ENCODE assay signal across 10 cellular contexts in the genomic region with DNA sequence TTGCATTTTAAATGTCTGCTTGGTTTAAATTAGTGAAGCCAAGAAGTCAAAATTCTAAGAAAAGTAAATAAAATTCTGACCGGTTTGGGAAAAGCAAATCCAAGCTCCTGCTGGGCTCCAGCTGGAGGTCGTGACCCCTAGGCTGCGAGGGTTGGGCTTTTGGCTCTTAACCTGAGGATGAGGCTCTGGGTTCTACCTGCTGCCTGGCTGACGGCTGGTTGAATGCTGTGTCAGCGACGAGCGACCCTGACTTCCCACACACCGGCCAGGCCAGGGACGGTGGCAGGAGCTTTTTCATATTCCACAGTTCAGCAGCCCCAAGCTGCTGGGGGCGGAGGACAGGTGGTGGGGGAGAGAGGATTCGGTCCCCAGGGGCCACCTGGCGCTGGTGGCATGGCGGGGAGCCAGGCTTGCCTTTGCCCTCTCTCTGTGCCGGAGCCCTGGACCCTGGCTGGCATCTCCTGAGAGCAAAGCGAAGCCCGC. TPM values are rescaled to one million over a fixed set of nuclear protein-coding genes. Genes with fewer than 3 reads are reported as not detected.
DNase-seq lines count a peak whose midpoint lies in the region; ATAC-seq and TF ChIP-seq lines count a peak whose summit lies in the region.
"Had no signal": no experiment of that assay in that cellular context is flagged by ENCODE, and none has a peak within 500 bp of the region (broad histone marks: within the 10 kb centered on the region; RNA-seq: fewer than 3 reads in every experiment).

No MANE protein-coding gene starts in this region.

- no peak overlapping the region for H4K91ac ChIP-seq in trophoblast cell (ENCODE audit: low read depth, low read length)

- no peak; the same call in 1 of the 2 replicates for ATAC-seq in PC-3
- ATAC-seq: naive thymus-derived CD8-positive, alpha-beta T cell had no signal

- H3K27ac ChIP-seq in PC-3 (ENCODE audit: low read length) (no peak overlapping the region), fibroblast of lung (ENCODE audit: insufficient read depth, low read length) (no peak overlapping the region), trophoblast cell (ENCODE audit: low read depth, low read length) (no peak overlapping the region)

- WGBS in trophoblast cell (ENCODE audit: extremely low coverage, insufficient coverage, insufficient read length), result no CpG with 5 or more reads among the region's 16 CpGs

- no TSS peak for BruUV-seq in PC-3 (replicated peaks; lab: Mats Ljungman, UMichigan)

- no peak overlapping the region for H3K18ac ChIP-seq in trophoblast cell (ENCODE audit: low read length)

- H3K14ac ChIP-seq in trophoblast cell (ENCODE audit: low read length), result no peak overlapping the region

- no peaks in the 10 kb centered on the region for H3K9me2 ChIP-seq in PC-3 (replicated peaks; ENCODE audit: low read length)

- peaks cover 7% of the 10 kb centered on the region for H3K79me1 ChIP-seq in trophoblast cell (ENCODE audit: low read length)

- H2BK12ac ChIP-seq in trophoblast cell (ENCODE audit: low read length), result no peak overlapping the region

- no peak overlapping the region for H3K23ac ChIP-seq in trophoblast cell (ENCODE audit: low read length)

- peak overlapping the region; percentile 75 for H3K4me3 ChIP-seq in PC-3 (ENCODE audit: low read length)
- H3K4me3 ChIP-seq in fibroblast of lung (replicated peaks in 1 of 4; ENCODE audit: control extremely low read depth in 1 of 4, insufficient read depth in 1 of 4, low read depth in 3 of 4, low read length in 4 of 4), result peak overlapping the region in 1 of 4 experiments; percentile 51
- no peak overlapping the region for H3K4me3 ChIP-seq in trophoblast cell (ENCODE audit: low read depth, low read length)

- H2AK5ac ChIP-seq in trophoblast cell (ENCODE audit: low read length), result no peak overlapping the region

- H4K20me1 ChIP-seq in PC-3 (ENCODE audit: low read length) (no peaks in the 10 kb centered on the region), fibroblast of lung (ENCODE audit: control insufficient read depth, extremely low read depth, insufficient read depth, low read length) (no peaks in the 10 kb centered on the region)

- DNase-seq in PC-3, result no peak
- no peak for DNase-seq in fibroblast of lung (ENCODE audit: low read depth in 2 of 2)
- DNase-seq in trophoblast cell, result no peak
- DNase-seq in mesenteric fat pad (ENCODE audit: low spot score), result no peak
- DNase-seq in NCI-H1694 treated with DMSO at 0.1 percent for 48 hours (lab: John Stamatoyannopoulos, UW), result no peak
- DNase-seq in HPDE6-E6E7 (ENCODE audit: extremely low spot score), result no peak
- no peak for DNase-seq in COLO829 (ENCODE audit: low spot score)
- DNase-seq: naive thymus-derived CD8-positive, alpha-beta T cell had no signal

- no peak overlapping the region for H2BK5ac ChIP-seq in trophoblast cell (ENCODE audit: low read depth, low read length, poor library complexity)

- H3K4me2 ChIP-seq in PC-3 (ENCODE audit: low read length), result peak overlapping the region; percentile 84
- H3K4me2 ChIP-seq in fibroblast of lung (ENCODE audit: extremely low read depth, insufficient read depth, low read length), result peak overlapping the region; percentile 9
- peak overlapping the region; percentile 81 for H3K4me2 ChIP-seq in trophoblast cell (ENCODE audit: low read length)

- H4K12ac ChIP-seq in trophoblast cell (ENCODE audit: low read depth, low read length), result no peak overlapping the region

- H3K79me2 ChIP-seq in PC-3 (ENCODE audit: low read length) (no peaks in the 10 kb centered on the region), fibroblast of lung (ENCODE audit: control insufficient read depth, insufficient read depth, low read length) (no peaks in the 10 kb centered on the region), trophoblast cell (ENCODE audit: control insufficient read depth, insufficient read depth, low read length, poor library complexity) (peaks cover 2% of the 10 kb centered on the region)

- intact Hi-C loops in PC-3 (cut with micrococcal nuclease), result no loop called here

- no peak for TF ChIP-seq CTCF in PC-3 (conservative IDR thresholded peaks at IDR 0.05; ENCODE audit: low read depth, low read length)
- TF ChIP-seq CTCF in fibroblast of lung (conservative IDR thresholded peaks at IDR 0.05 in 1 of 2, IDR thresholded peaks at IDR 0.05 in 1 of 2; ENCODE audit: low read depth in 1 of 2, low read length in 2 of 2), result no peak

- no peak overlapping the region for H2BK120ac ChIP-seq in trophoblast cell (ENCODE audit: insufficient read depth, low read length, poor library complexity)

- peak overlapping the region; percentile 73 for H4K8ac ChIP-seq in trophoblast cell (ENCODE audit: low read depth, low read length)

- no peak overlapping the region for H3K4ac ChIP-seq in trophoblast cell (ENCODE audit: low read depth, low read length)

- no peaks in the 10 kb centered on the region for H3K4me1 ChIP-seq in ES-I3 (ENCODE audit: insufficient read depth, low read length)
- H3K4me1 ChIP-seq in PC-3 (ENCODE audit: insufficient read depth, low read length), result peaks cover 31% of the 10 kb centered on the region
- H3K4me1 ChIP-seq in fibroblast of lung (ENCODE audit: control insufficient read depth, extremely low read depth, insufficient read depth, low read length), result no peaks in the 10 kb centered on the region
- H3K4me1 ChIP-seq in trophoblast cell (ENCODE audit: control insufficient read depth in 1 of 2, insufficient read depth in 2 of 2, low read length in 2 of 2), result peaks cover 15 to 17% of the 10 kb centered on the region in 2 experiments

- H3K27me3 ChIP-seq in PC-3 (ENCODE audit: low read length) (no peaks in the 10 kb centered on the region), fibroblast of lung (ENCODE audit: control insufficient read depth, insufficient read depth, low read length) (peaks cover 4% of the 10 kb centered on the region), trophoblast cell (ENCODE audit: insufficient read depth, low read length) (peaks cover 12% of the 10 kb centered on the region)

- POLR2A ChIA-PET in PC-3 (lab: Charles Lee; ENCODE audit: unreplicated experiment), result no interaction called here

- H2AFZ ChIP-seq in PC-3 (ENCODE audit: low read length) (peak overlapping the region; percentile 79), fibroblast of lung (ENCODE audit: low read length) (no peak overlapping the region), trophoblast cell (ENCODE audit: insufficient read depth, low read length, poor library complexity) (no peak overlapping the region)

- H3K9ac ChIP-seq in ES-I3 (ENCODE audit: low read depth, low read length) (peak overlapping the region; percentile 63), PC-3 (ENCODE audit: low read length) (peak overlapping the region; percentile 27; the same call in 1 of the 2 replicates), fibroblast of lung (ENCODE audit: insufficient read depth, low read length) (no peak overlapping the region), trophoblast cell (ENCODE audit: low read length) (no peak overlapping the region)

- H3K36me3 ChIP-seq in ES-I3 (ENCODE audit: insufficient read depth, low read length) (no peaks in the 10 kb centered on the region), PC-3 (ENCODE audit: low read depth, low read length) (no peaks in the 10 kb centered on the region), fibroblast of lung (ENCODE audit: control insufficient read depth, insufficient read depth, low read length) (no peaks in the 10 kb centered on the region), trophoblast cell (ENCODE audit: control insufficient read depth in 1 of 2, insufficient read depth in 2 of 2, low read length in 2 of 2) (no peaks in the 10 kb centered on the region)

- CTCF ChIA-PET in PC-3 (lab: Charles Lee), result no interaction called here

- no peaks in the 10 kb centered on the region for H3F3A ChIP-seq in PC-3 (ENCODE audit: low read length, unreplicated experiment)

- H3K9me3 ChIP-seq in ES-I3 (ENCODE audit: control insufficient read depth, insufficient read depth, low read length) (no peaks in the 10 kb centered on the region), PC-3 (ENCODE audit: low read length) (no peaks in the 10 kb centered on the region), fibroblast of lung (ENCODE audit: control insufficient read depth, insufficient read depth, low read depth, low read length) (no peaks in the 10 kb centered on the region), trophoblast cell (ENCODE audit: insufficient read depth, low read depth, low read length) (no peaks in the 10 kb centered on the region)

RNA-seq across cellular contexts. Expression of a gene that starts 0.8 kb away (rescaled TPM):
- total RNA-seq in PC-3 (2014; rRNA removed) (5.0 and 10.7 TPM in 2 replicates), fibroblast of lung (0.26 and 1.2 TPM in 2 replicates), mesenteric fat pad (not detected)
- 0.22 and 2.3 TPM in 2 replicates for polyA plus RNA-seq in fibroblast of lung
- polyA plus RNA-seq in fibroblast of lung (2012), result 0.42 and 1.8 TPM in 2 replicates
- 5.6 TPM in 1 of 2 replicates, not detected in the other for polyA minus RNA-seq in fibroblast of lung (ENCODE audit: low replicate concordance)
- polyA plus RNA-seq in trophoblast cell (2013), result 3.8 and 4.7 TPM in 2 replicates
- total RNA-seq: dermis microvascular lymphatic vessel endothelial cell; naive thymus-derived CD8-positive, alpha-beta T cell had no signal
- polyA plus RNA-seq: naive thymus-derived CD8-positive, alpha-beta T cell had no signal

Comparison
In these comparisons a context has a peak if more than half of its experiments do, and no peak if none do; other contexts are left out.
1. H3K9ac ChIP-seq: peak in ES-I3 (single experiment) and PC-3 (single experiment); none in fibroblast of lung (single experiment) and trophoblast cell (single experiment).
2. H3K4me2 ChIP-seq: peak in every context shown above with its lines; median percentile 84 in PC-3; 81 in trophoblast cell; 9 in fibroblast of lung.